Comparison of ENCODE assay signal across 24 cellular contexts in genomic region chr6:165447141-165447540, GRCh38.
"Had no signal": no experiment of that assay in that cellular context is flagged by ENCODE, and none has a peak within 500 bp of the region (broad histone marks: within the 10 kb centered on the region; RNA-seq: fewer than 3 reads in every experiment).

No MANE protein-coding gene starts in this region.

- DNase-seq: islet precursor cell; left ventricle myocardium inferior; midbrain; mucosa of descending colon; naive thymus-derived CD4-positive, alpha-beta T cell; ovary; stimulated activated CD4-positive, alpha-beta T cell treated with anti-CD3 and anti-CD28 coated beads, Interleukin-12 subunit alpha, Interleukin-12 subunit beta, amount 100 ng/mL, for 4 hours; stimulated activated CD4-positive, alpha-beta T cell treated with anti-CD3 and anti-CD28 coated beads, Interleukin-15, amount 100 ng/mL, for 24 hours; stimulated activated CD4-positive, alpha-beta T cell treated with anti-CD3 and anti-CD28 coated beads, Interleukin-2, amount 100 ng/mL, for 24 hours; stimulated activated CD4-positive, alpha-beta T cell treated with anti-CD3 and anti-CD28 coated beads, Interleukin-4, amount 100 ng/mL, for 1 hour; stimulated activated naive B cell treated with anti-CD40 and anti-IgM and Interleukin-4, amounts not matched to agents 10 μg/mL and 1 μg/mL and 100 μg/mL, for 72 hours; stimulated activated naive CD8-positive, alpha-beta T cell treated with anti-CD3 and anti-CD28 coated beads, Interleukin-15, Interleukin-2, amounts not matched to agents 100 U/mL and 50 U/mL, for 24 hours; stomach; testis; thyroid gland; transverse colon; upper lobe of right lung had no signal

- H3K27ac Mint-ChIP-seq: naive thymus-derived CD4-positive, alpha-beta T cell; natural killer cell treated with Interleukin-12 subunit alpha and Interleukin-12 subunit beta and Interleukin-15 and Interleukin-18, amount 100 ng/mL, for 72 hours; progenitor cell of endocrine pancreas; stimulated activated naive B cell treated with anti-CD40 and anti-IgM and Interleukin-4, amounts not matched to agents 10 μg/mL and 1 μg/mL and 100 μg/mL, for 72 hours had no signal

- H3K36me3 ChIP-seq: left ventricle myocardium inferior, ovary, right atrium auricular region, stomach, thyroid gland, transverse colon, upper lobe of right lung had no signal

- H3K36me3 Mint-ChIP-seq: naive thymus-derived CD4-positive, alpha-beta T cell; natural killer cell treated with Interleukin-12 subunit alpha and Interleukin-12 subunit beta and Interleukin-15 and Interleukin-18, amount 100 ng/mL, for 72 hours; stimulated activated naive B cell treated with anti-CD40 and anti-IgM and Interleukin-4, amounts not matched to agents 10 μg/mL and 1 μg/mL and 100 μg/mL, for 72 hours had no signal

- H3K4me1 ChIP-seq: right atrium auricular region, stomach, testis, thyroid gland, transverse colon, upper lobe of right lung had no signal

- H3K4me3 Mint-ChIP-seq: naive thymus-derived CD4-positive, alpha-beta T cell; natural killer cell treated with Interleukin-12 subunit alpha and Interleukin-12 subunit beta and Interleukin-15 and Interleukin-18, amount 100 ng/mL, for 72 hours; stimulated activated naive B cell treated with anti-CD40 and anti-IgM and Interleukin-4, amounts not matched to agents 10 μg/mL and 1 μg/mL and 100 μg/mL, for 72 hours had no signal

- FAIRE-seq: urothelium cell line had no signal

- H3K27ac ChIP-seq: left ventricle myocardium inferior, ovary, right atrium auricular region, skin epidermis, stomach, testis, thyroid gland, transverse colon, upper lobe of right lung had no signal

- H3K27me3 ChIP-seq: ovary, right atrium auricular region, stomach, testis, thyroid gland, transverse colon, upper lobe of right lung had no signal

- H3K27me3 Mint-ChIP-seq: naive thymus-derived CD4-positive, alpha-beta T cell; natural killer cell treated with Interleukin-12 subunit alpha and Interleukin-12 subunit beta and Interleukin-15 and Interleukin-18, amount 100 ng/mL, for 72 hours; progenitor cell of endocrine pancreas; stimulated activated naive B cell treated with anti-CD40 and anti-IgM and Interleukin-4, amounts not matched to agents 10 μg/mL and 1 μg/mL and 100 μg/mL, for 72 hours had no signal

- H3K4me1 Mint-ChIP-seq: naive thymus-derived CD4-positive, alpha-beta T cell; stimulated activated naive B cell treated with anti-CD40 and anti-IgM and Interleukin-4, amounts not matched to agents 10 μg/mL and 1 μg/mL and 100 μg/mL, for 72 hours had no signal

- ATAC-seq: mucosa of descending colon; naive thymus-derived CD4-positive, alpha-beta T cell; natural killer cell treated with Interleukin-12 subunit alpha and Interleukin-12 subunit beta and Interleukin-15 and Interleukin-18, amount 100 ng/mL, for 72 hours; sciatic nerve; stimulated activated naive B cell treated with anti-CD40 and anti-IgM and Interleukin-4, amounts not matched to agents 10 μg/mL and 1 μg/mL and 100 μg/mL, for 72 hours; stimulated activated naive CD8-positive, alpha-beta T cell treated with anti-CD3 and anti-CD28 coated beads, Interleukin-15, Interleukin-2, amounts not matched to agents 100 U/mL and 50 U/mL, for 24 hours; upper lobe of right lung had no signal

- H3K9me3 ChIP-seq: left ventricle myocardium inferior, mucosa of descending colon, ovary, right atrium auricular region, stomach, testis, thyroid gland, transverse colon, upper lobe of right lung had no signal

- H3K4me3 ChIP-seq: left ventricle myocardium inferior, lung, mucosa of descending colon, ovary, right atrium auricular region, skin epidermis, stomach, testis, thyroid gland, transverse colon, upper lobe of right lung had no signal
